22 cellular contexts compared by ENCODE assay signal in the genomic region with DNA sequence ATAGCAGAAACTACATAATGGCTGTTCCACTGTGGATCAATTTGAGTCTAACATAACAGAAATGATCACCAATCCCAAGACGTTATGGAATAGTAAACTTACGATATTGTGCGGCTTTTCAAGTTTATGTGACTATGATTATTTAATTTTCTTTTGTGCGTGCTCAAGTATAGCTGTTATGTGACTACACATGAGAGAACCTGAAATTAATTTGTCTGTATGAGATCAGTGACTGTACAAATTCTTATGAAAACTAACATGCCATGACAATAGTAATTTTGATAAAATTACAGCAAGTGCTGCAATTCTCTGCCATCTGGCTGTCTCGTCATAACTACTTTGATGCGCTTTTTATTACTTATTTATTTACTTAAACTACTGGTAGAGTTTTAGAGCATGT.
DNase-seq lines count a peak whose midpoint lies in the region; ATAC-seq and TF ChIP-seq lines count a peak whose summit lies in the region.
"Had no signal": no experiment of that assay in that cellular context is flagged by ENCODE, and none has a peak within 500 bp of the region (broad histone marks: within the 10 kb centered on the region; RNA-seq: fewer than 3 reads in every experiment).

No MANE protein-coding gene starts in this region.

- peak overlapping the region; percentile 23 for H3K27ac ChIP-seq in urinary bladder (ENCODE audit: low read depth)
- H3K27ac ChIP-seq in right cardiac atrium (ENCODE audit: low read length): no peak overlapping the region
- H3K27ac ChIP-seq: 22Rv1; A549; BLaER1 treated with 17β-estradiol and CSF1 and Interleukin-3, amounts not matched to agents 10 nM and 100 nM; C4-2B had no signal

- no peaks in the 10 kb centered on the region for H3K4me1 Mint-ChIP-seq in type B pancreatic cell (ENCODE audit: unreplicated experiment)
- H3K4me1 Mint-ChIP-seq: B cell had no signal

- H3K4me1 ChIP-seq in urinary bladder (ENCODE audit: insufficient read depth) (no peaks in the 10 kb centered on the region), right cardiac atrium (ENCODE audit: control insufficient read depth, insufficient read depth, low read length) (no peaks in the 10 kb centered on the region)
- H3K4me1 ChIP-seq: A549; BLaER1 treated with 17β-estradiol and CSF1 and Interleukin-3, amounts not matched to agents 10 nM and 100 nM; Caco-2 had no signal

- H3K27ac Mint-ChIP-seq in type B pancreatic cell: no peak overlapping the region
- H3K27ac Mint-ChIP-seq: B cell; CD4-positive, alpha-beta T cell; CD8-positive, alpha-beta T cell had no signal

- H3K4me3 Mint-ChIP-seq in type B pancreatic cell: no peak overlapping the region
- H3K4me3 Mint-ChIP-seq: B cell; CD4-positive, alpha-beta T cell; CD8-positive, alpha-beta T cell had no signal

- no peak for ATAC-seq in right cardiac atrium
- ATAC-seq: A549; CD8-positive, alpha-beta T cell; GM12878 had no signal

- TF ChIP-seq CTCF in type B pancreatic cell (conservative IDR thresholded peaks at IDR 0.05): no peak

- H3K36me3 ChIP-seq in urinary bladder (ENCODE audit: insufficient read depth): no peaks in the 10 kb centered on the region
- H3K36me3 ChIP-seq: BLaER1 treated with 17β-estradiol and CSF1 and Interleukin-3, amounts not matched to agents 10 nM and 100 nM had no signal

- H3K36me3 Mint-ChIP-seq in type B pancreatic cell: no peaks in the 10 kb centered on the region
- H3K36me3 Mint-ChIP-seq: CD8-positive, alpha-beta T cell had no signal

- intact Hi-C loops in right cardiac atrium (cut with DNase I): no loop called here

- DNase-seq in DMS114 treated with DMSO at 0.1 percent for 48 hours (lab: John Stamatoyannopoulos, UW; ENCODE audit: unreplicated experiment): peak; percentile 89
- peak; percentile 87 for DNase-seq in NCI-H69 (lab: John Stamatoyannopoulos, UW)
- DNase-seq in right cardiac atrium: no peak
- no peak for DNase-seq in type B pancreatic cell (ENCODE audit: extremely low spot score, unreplicated experiment)
- DNase-seq: AML-193; Caco-2; Calu3; CD4-positive, alpha-beta T cell; CD8-positive, alpha-beta T cell; DMS153; DMS53; DMS79; DND-41; EL; GDM1 had no signal

- no peaks in the 10 kb centered on the region for H3K27me3 ChIP-seq in right cardiac atrium (ENCODE audit: control insufficient read depth, insufficient read depth)
- H3K27me3 ChIP-seq: BLaER1 treated with 17β-estradiol and CSF1 and Interleukin-3, amounts not matched to agents 10 nM and 100 nM had no signal

- H3K27me3 Mint-ChIP-seq in type B pancreatic cell: no peaks in the 10 kb centered on the region
- H3K27me3 Mint-ChIP-seq: B cell; CD4-positive, alpha-beta T cell had no signal

- H3K9me3 ChIP-seq in right cardiac atrium (ENCODE audit: control insufficient read depth, low read length): no peaks in the 10 kb centered on the region
- H3K9me3 ChIP-seq: A549; BLaER1 treated with 17β-estradiol and CSF1 and Interleukin-3, amounts not matched to agents 10 nM and 100 nM; Caco-2 had no signal

- no peaks in the 10 kb centered on the region for H3K9me3 Mint-ChIP-seq in type B pancreatic cell
- H3K9me3 Mint-ChIP-seq: CD4-positive, alpha-beta T cell; CD8-positive, alpha-beta T cell had no signal

- no peak overlapping the region for H3K4me3 ChIP-seq in urinary bladder (ENCODE audit: low read depth, low read length)
- no peak overlapping the region for H3K4me3 ChIP-seq in right cardiac atrium (ENCODE audit: low read length)
- H3K4me3 ChIP-seq: A549; BLaER1 treated with 17β-estradiol and CSF1 and Interleukin-3, amounts not matched to agents 10 nM and 100 nM; GM12878 had no signal

- WGBS in urinary bladder: 77% methylated on average over 6 of the region's 6 CpGs
- WGBS in right cardiac atrium: 81% methylated on average over 6 of the region's 6 CpGs

Comparison
In these comparisons a context has a peak if more than half of its experiments do, and no peak if none do; other contexts are left out.
1. DNase-seq: peak in DMS114 treated with DMSO at 0.1 percent for 48 hours (single experiment) and NCI-H69 (single experiment); none in right cardiac atrium (0 of 3) and type B pancreatic cell (single experiment).